In the genomic region with DNA sequence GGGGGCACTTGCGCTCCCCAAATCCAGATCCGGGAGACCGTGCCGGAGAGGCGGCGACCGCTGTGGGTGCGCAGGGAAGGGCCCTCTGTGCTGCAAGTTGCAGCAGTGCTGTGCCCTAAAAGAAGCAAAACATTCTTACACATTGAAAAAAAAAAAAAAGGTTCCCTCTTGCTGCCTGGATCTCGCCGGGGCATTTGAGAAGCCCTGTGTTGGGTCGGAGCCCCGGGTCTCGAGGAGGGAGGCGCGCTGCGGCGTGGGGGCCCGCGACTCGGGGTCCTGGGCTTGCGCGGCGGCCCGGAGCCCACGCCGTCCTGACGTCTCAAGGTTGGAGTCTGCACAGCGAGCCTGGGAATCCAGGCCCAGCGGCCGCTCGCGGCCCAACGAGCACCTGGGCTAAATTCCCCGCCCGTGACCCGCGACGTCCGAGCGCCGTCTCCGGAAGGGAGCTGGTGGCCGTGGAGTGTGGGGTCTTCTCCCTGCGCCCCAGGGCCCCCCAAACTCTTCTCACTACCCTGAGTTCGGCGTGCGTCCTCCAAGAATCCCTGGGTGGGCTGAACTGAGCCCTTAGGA, we compare ENCODE assay signal across 8 cellular contexts. TPM values are rescaled to one million over a fixed set of nuclear protein-coding genes. Genes with fewer than 3 reads are reported as not detected.
DNase-seq lines count a peak whose midpoint lies in the region; ATAC-seq and TF ChIP-seq lines count a peak whose summit lies in the region.

No MANE protein-coding gene starts in this region.

- H3F3A ChIP-seq in GM23248 (ENCODE audit: insufficient read depth) (peaks cover 5% of the 10 kb centered on the region), MM.1S (ENCODE audit: insufficient read depth, low read length) (no peaks in the 10 kb centered on the region)

- H3K9me3 ChIP-seq in GM23248 (ENCODE audit: low read depth) (no peaks in the 10 kb centered on the region), cardiac muscle cell (ENCODE audit: low read depth) (no peaks in the 10 kb centered on the region), MM.1S (replicated peaks; ENCODE audit: insufficient read depth, low read length) (no peaks in the 10 kb centered on the region)

- H3K9ac ChIP-seq in GM23248 (peak overlapping the region; percentile 76), MM.1S (ENCODE audit: low read length) (no peak overlapping the region)

- H2AFZ ChIP-seq in GM23248 (peak overlapping the region; percentile 92), MM.1S (ENCODE audit: low read length) (no peak overlapping the region)

- H3K4me1 ChIP-seq in GM23248 (ENCODE audit: insufficient read depth): peaks cover 17% of the 10 kb centered on the region
- peaks cover 21% of the 10 kb centered on the region for H3K4me1 ChIP-seq in cardiac muscle cell (ENCODE audit: low read depth)
- no peaks in the 10 kb centered on the region for H3K4me1 ChIP-seq in MM.1S (ENCODE audit: low read length)

- TF ChIP-seq CTCF in WI38 (IDR thresholded peaks at IDR 0.05; ENCODE audit: low read depth, low read length) (peak; percentile 21), cardiac muscle cell (IDR thresholded peaks at IDR 0.05; ENCODE audit: low read depth, low read length) (no peak), MM.1S (IDR thresholded peaks at IDR 0.05; ENCODE audit: low read length) (no peak)

- H3K27ac ChIP-seq in GM23248 (peak overlapping the region; percentile 69), cardiac muscle cell (peak overlapping the region; percentile 91), MM.1S (ENCODE audit: low read length) (no peak overlapping the region)

- H3K36me3 ChIP-seq in GM23248 (ENCODE audit: low read depth) (no peaks in the 10 kb centered on the region), cardiac muscle cell (no peaks in the 10 kb centered on the region), MM.1S (replicated peaks; ENCODE audit: insufficient read depth, low read length) (no peaks in the 10 kb centered on the region)

- WGBS in GM23248 (ENCODE audit: low coverage in 1 of 2, low lambda C conversion rate in 2 of 2, missing lambda C conversion rate in 2 of 2), 2 experiments: 2 to 3% methylated on average over 32 to 47 of the region's 47 CpGs

- H3K9me2 ChIP-seq in GM23248 (ENCODE audit: insufficient read depth) (no peaks in the 10 kb centered on the region), MM.1S (replicated peaks; ENCODE audit: insufficient read depth, low read length) (no peaks in the 10 kb centered on the region)

- no peaks in the 10 kb centered on the region for H3K27me3 ChIP-seq in GM23248 (replicated peaks; ENCODE audit: insufficient read depth)
- no peaks in the 10 kb centered on the region for H3K27me3 ChIP-seq in cardiac muscle cell
- peaks cover 43% of the 10 kb centered on the region for H3K27me3 ChIP-seq in MM.1S (replicated peaks; ENCODE audit: insufficient read depth, low read length)

- in situ Hi-C loops in GM23248 (cut with MboI): no loop called here

- H3K4me3 ChIP-seq in GM23248: peak overlapping the region; percentile 81
- H3K4me3 ChIP-seq in WI38 (ENCODE audit: low read depth, low read length): peak overlapping the region; percentile 69
- peak overlapping the region; percentile 97 for H3K4me3 ChIP-seq in cardiac muscle cell
- no peak overlapping the region for H3K4me3 ChIP-seq in MM.1S (ENCODE audit: low read length)

- H4K20me1 ChIP-seq in GM23248 (ENCODE audit: insufficient read depth): no peaks in the 10 kb centered on the region
- H4K20me1 ChIP-seq in MM.1S (ENCODE audit: insufficient read depth, low read length): no peaks in the 10 kb centered on the region

- peaks cover 21% of the 10 kb centered on the region for H3K79me2 ChIP-seq in GM23248 (ENCODE audit: insufficient read depth)
- no peaks in the 10 kb centered on the region for H3K79me2 ChIP-seq in MM.1S (ENCODE audit: low read length)

- DNase-seq in GM23248: no peak
- peak in 1 of 2 donors; percentile 55 for DNase-seq in cardiac muscle cell (ENCODE audit: low read depth in 1 of 2, low spot score in 1 of 2)
- peak; percentile 41 for DNase-seq in renal cortical epithelial cell (ENCODE audit: low read depth)
- DNase-seq in stimulated activated CD4-positive, alpha-beta T cell treated with anti-CD3 and anti-CD28 coated beads, Interleukin-4, amount 100 ng/mL, for 4 hours: no peak
- no peak for DNase-seq in iPS-NIHi7 (ENCODE audit: extremely low spot score)
- DNase-seq in MM.1S: no peak

- ATAC-seq in GM18867 (IDR thresholded peaks at IDR 0.05; ENCODE audit: unreplicated experiment): no peak

- peak overlapping the region; percentile 93 for H3K4me2 ChIP-seq in GM23248 (ENCODE audit: unreplicated experiment)
- H3K4me2 ChIP-seq in MM.1S (ENCODE audit: low read depth, low read length): no peak overlapping the region

RNA-seq across cellular contexts. Expression of gene CTBP2, which starts 1.3 kb away (rescaled TPM):
- 59.3 and 65.5 TPM in 2 replicates for total RNA-seq in GM23248 (2014; rRNA removed; shearing (Covaris generic))
- 52.0 and 54.5 TPM in 2 replicates for polyA plus RNA-seq in GM23248 (2016; fragmentation: Nextera tagmentation; extraction: Ambion mirVana)
- total RNA-seq in cardiac muscle cell: 67.4 and 88.3 TPM in 2 replicates
- polyA plus RNA-seq in cardiac muscle cell: 67.8 and 74.5 TPM in 2 replicates
- 89.4 and 109 TPM in 2 replicates for total RNA-seq in renal cortical epithelial cell
